ENCODE assay signal across 19 cellular contexts in genomic region chr17:50967795-50968194, GRCh38.
DNase-seq lines count a peak whose midpoint lies in the region; ATAC-seq and TF ChIP-seq lines count a peak whose summit lies in the region.
"Had no signal": no experiment of that assay in that cellular context is flagged by ENCODE, and none has a peak within 500 bp of the region (broad histone marks: within the 10 kb centered on the region; RNA-seq: fewer than 3 reads in every experiment).

No MANE protein-coding gene starts in this region.

- H2BK120ac ChIP-seq in mesenchymal stem cell (ENCODE audit: low read depth, low read length): no peak overlapping the region

- no peak for TF ChIP-seq POLR2A in tibial nerve (IDR thresholded peaks at IDR 0.05)

- H3K14ac ChIP-seq in mesenchymal stem cell (ENCODE audit: low read length in 2 of 2): no peak overlapping the region

- H2BK12ac ChIP-seq in mesenchymal stem cell (ENCODE audit: low read length in 2 of 2): no peak overlapping the region

- peaks cover 5% of the 10 kb centered on the region; the same call in 1 of the 2 replicates for H3K36me3 Mint-ChIP-seq in HFFc6 (ENCODE audit: low read depth)
- H3K36me3 Mint-ChIP-seq in activated naive CD8-positive, alpha-beta T cell treated with anti-CD3 and anti-CD28 coated beads, Interleukin-2, amount 50 U/mL, for 24 hours (ENCODE audit: low read depth): peaks cover 26% of the 10 kb centered on the region

- H3K9me3 Mint-ChIP-seq in HFFc6: no peaks in the 10 kb centered on the region
- H3K9me3 Mint-ChIP-seq in activated naive CD8-positive, alpha-beta T cell treated with anti-CD3 and anti-CD28 coated beads, Interleukin-2, amount 50 U/mL, for 24 hours: no peaks in the 10 kb centered on the region
- H3K9me3 Mint-ChIP-seq: activated CD4-positive, alpha-beta T cell treated with anti-CD3 and anti-CD28 coated beads, Interleukin-2, amount 10 ng/mL, durations not matched to agents 24 days and 14 days had no signal

- WGBS in mesenchymal stem cell: 91% methylated on average over 1 of the region's 1 CpG
- WGBS in tibial nerve, 2 donors: 17 to 21% methylated on average over 1 of the region's 1 CpG

- H3K4ac ChIP-seq in mesenchymal stem cell (ENCODE audit: low read depth in 1 of 2, low read length in 2 of 2): no peak overlapping the region

- H3K4me1 ChIP-seq in mesenchymal stem cell (ENCODE audit: control insufficient read depth, insufficient read depth, low read depth, low read length) (peaks cover 10% of the 10 kb centered on the region), tibial nerve (peaks cover 0 to 45% (median 7%) of the 10 kb centered on the region in 4 donors)

- H2BK15ac ChIP-seq in mesenchymal stem cell (ENCODE audit: low read depth, poor library complexity, severe bottlenecking): no peak overlapping the region

- no peak overlapping the region for H3K18ac ChIP-seq in mesenchymal stem cell (ENCODE audit: low read depth in 1 of 2, low read length in 2 of 2)

- H2AFZ ChIP-seq in mesenchymal stem cell (ENCODE audit: low read depth, low read length): no peak overlapping the region

- no peak overlapping the region for H3K4me3 Mint-ChIP-seq in HFFc6
- H3K4me3 Mint-ChIP-seq in activated naive CD8-positive, alpha-beta T cell treated with anti-CD3 and anti-CD28 coated beads, Interleukin-2, amount 50 U/mL, for 24 hours: no peak overlapping the region
- H3K4me3 Mint-ChIP-seq: activated CD4-positive, alpha-beta T cell treated with anti-CD3 and anti-CD28 coated beads, Interleukin-2, amount 10 ng/mL, durations not matched to agents 24 days and 14 days had no signal

- H3K27me3 ChIP-seq in mesenchymal stem cell (ENCODE audit: control insufficient read depth in 1 of 2, insufficient read depth in 1 of 2, low read length in 2 of 2) (no peaks in the 10 kb centered on the region), tibial nerve (no peaks in the 10 kb centered on the region)
- H3K27me3 ChIP-seq: BLaER1 treated with 17β-estradiol and CSF1 and Interleukin-3, amounts not matched to agents 10 nM and 100 nM; brain microvascular endothelial cell had no signal

- H3K4me3 ChIP-seq in mesenchymal stem cell (ENCODE audit: insufficient read depth in 1 of 2, low read depth in 1 of 2, low read length in 2 of 2): no peak overlapping the region
- H3K4me3 ChIP-seq in tibial nerve: no peak overlapping the region
- H3K4me3 ChIP-seq: BLaER1 treated with 17β-estradiol and CSF1 and Interleukin-3, amounts not matched to agents 10 nM and 100 nM had no signal

- H4K8ac ChIP-seq in mesenchymal stem cell (ENCODE audit: low read length): no peak overlapping the region

- no peak overlapping the region for H3K4me2 ChIP-seq in mesenchymal stem cell (ENCODE audit: low read length, poor library complexity, severe bottlenecking)

- peaks cover 4% of the 10 kb centered on the region; the same call in 1 of the 2 replicates for H3K27me3 Mint-ChIP-seq in HFFc6 (ENCODE audit: insufficient read depth)
- no peaks in the 10 kb centered on the region for H3K27me3 Mint-ChIP-seq in activated naive CD8-positive, alpha-beta T cell treated with anti-CD3 and anti-CD28 coated beads, Interleukin-2, amount 50 U/mL, for 24 hours
- H3K27me3 Mint-ChIP-seq: activated CD4-positive, alpha-beta T cell treated with anti-CD3 and anti-CD28 coated beads, Interleukin-2, amount 10 ng/mL, durations not matched to agents 24 days and 14 days had no signal

- TF ChIP-seq CTCF in HFFc6 (IDR thresholded peaks at IDR 0.05): no peak
- TF ChIP-seq CTCF in tibial nerve (IDR thresholded peaks at IDR 0.05): no peak

- peak; percentile 22 to 30 for TF ChIP-seq EP300 in tibial nerve (IDR thresholded peaks at IDR 0.05)

- H3K9ac ChIP-seq in mesenchymal stem cell (ENCODE audit: low read length): no peak overlapping the region
- H3K9ac ChIP-seq: BLaER1 treated with 17β-estradiol and CSF1 and Interleukin-3, amounts not matched to agents 10 nM and 100 nM had no signal

- no peak for DNase-seq in HFFc6
- no peak for DNase-seq in caudate nucleus (lab: John Stamatoyannopoulos, UW)
- peak; percentile 36 for DNase-seq in mesenchymal stem cell
- DNase-seq in tibial nerve (ENCODE audit: low spot score in 2 of 2): no peak
- no peak for DNase-seq in activated naive CD8-positive, alpha-beta T cell treated with anti-CD3 and anti-CD28 coated beads, Interleukin-2, amount 50 U/mL, for 24 hours
- DNase-seq in central memory CD4-positive, alpha-beta T cell: no peak
- no peak for DNase-seq in SKM-1 (lab: John Stamatoyannopoulos, UW; ENCODE audit: unreplicated experiment)
- DNase-seq: activated CD4-positive, alpha-beta T cell treated with anti-CD3 and anti-CD28 coated beads, Interleukin-2, amount 10 ng/mL, durations not matched to agents 24 days and 14 days; activated CD8-positive, alpha-beta memory T cell treated with anti-CD3 and anti-CD28 coated beads, Interleukin-2, amount 50 U/mL, for 4 hours; activated naive CD4-positive, alpha-beta T cell; brain microvascular endothelial cell; DMS53; effector CD8-positive, alpha-beta T cell; NCI-H1105 treated with DMSO at 0.1 percent for 48 hours; NCI-H2171; NCI-H748 treated with DMSO at 0.1 percent for 48 hours; stimulated activated CD4-positive, alpha-beta T cell treated with anti-CD3 and anti-CD28 coated beads, Interleukin-4, amount 100 ng/mL, for 1 hour had no signal

- H3K23ac ChIP-seq in mesenchymal stem cell (ENCODE audit: low read length in 2 of 2): no peak overlapping the region

- H3K9me3 ChIP-seq in mesenchymal stem cell (ENCODE audit: control insufficient read depth, low read length) (no peaks in the 10 kb centered on the region), tibial nerve (no peaks in the 10 kb centered on the region)
- H3K9me3 ChIP-seq: BLaER1 treated with 17β-estradiol and CSF1 and Interleukin-3, amounts not matched to agents 10 nM and 100 nM had no signal

- peaks cover 21% of the 10 kb centered on the region for H3K4me1 Mint-ChIP-seq in HFFc6 (ENCODE audit: low read depth)
- H3K4me1 Mint-ChIP-seq in activated naive CD8-positive, alpha-beta T cell treated with anti-CD3 and anti-CD28 coated beads, Interleukin-2, amount 50 U/mL, for 24 hours: no peaks in the 10 kb centered on the region

- H3K27ac ChIP-seq in caudate nucleus (ENCODE audit: low read depth, low read length) (peak overlapping the region; percentile 59), mesenchymal stem cell (ENCODE audit: low read length, poor library complexity, severe bottlenecking) (no peak overlapping the region), tibial nerve (peak overlapping the region; percentile 14 to 82 (median 57))
- H3K27ac ChIP-seq: brain microvascular endothelial cell had no signal

- ATAC-seq in activated naive CD8-positive, alpha-beta T cell treated with anti-CD3 and anti-CD28 coated beads, Interleukin-2, amount 50 U/mL, for 24 hours: no peak
- ATAC-seq: left lobe of liver had no signal

- H3K27ac Mint-ChIP-seq in HFFc6: peak overlapping the region; percentile 13; the same call in 1 of the 2 replicates
- H3K27ac Mint-ChIP-seq in activated naive CD8-positive, alpha-beta T cell treated with anti-CD3 and anti-CD28 coated beads, Interleukin-2, amount 50 U/mL, for 24 hours: no peak overlapping the region
- H3K27ac Mint-ChIP-seq: activated CD4-positive, alpha-beta T cell treated with anti-CD3 and anti-CD28 coated beads, Interleukin-2, amount 10 ng/mL, durations not matched to agents 24 days and 14 days had no signal

- no peaks in the 10 kb centered on the region for H3K79me1 ChIP-seq in mesenchymal stem cell (replicated peaks; ENCODE audit: low read length, poor library complexity, severe bottlenecking)

- H2BK5ac ChIP-seq in mesenchymal stem cell (ENCODE audit: low read depth, low read length, poor library complexity, severe bottlenecking): no peak overlapping the region

- H3K36me3 ChIP-seq in mesenchymal stem cell (ENCODE audit: control insufficient read depth in 1 of 2, insufficient read depth in 2 of 2, low read depth in 1 of 2, low read length in 2 of 2) (peaks cover 3 to 81% of the 10 kb centered on the region in 2 experiments), tibial nerve (peaks cover 0 to 46% (median 0%) of the 10 kb centered on the region in 3 donors)

- no peak overlapping the region for H2AK5ac ChIP-seq in mesenchymal stem cell (ENCODE audit: low read length, severe bottlenecking)

- H4K91ac ChIP-seq in mesenchymal stem cell (ENCODE audit: low read length): no peak overlapping the region
